14 cellular contexts compared by ENCODE assay signal in the genomic region with DNA sequence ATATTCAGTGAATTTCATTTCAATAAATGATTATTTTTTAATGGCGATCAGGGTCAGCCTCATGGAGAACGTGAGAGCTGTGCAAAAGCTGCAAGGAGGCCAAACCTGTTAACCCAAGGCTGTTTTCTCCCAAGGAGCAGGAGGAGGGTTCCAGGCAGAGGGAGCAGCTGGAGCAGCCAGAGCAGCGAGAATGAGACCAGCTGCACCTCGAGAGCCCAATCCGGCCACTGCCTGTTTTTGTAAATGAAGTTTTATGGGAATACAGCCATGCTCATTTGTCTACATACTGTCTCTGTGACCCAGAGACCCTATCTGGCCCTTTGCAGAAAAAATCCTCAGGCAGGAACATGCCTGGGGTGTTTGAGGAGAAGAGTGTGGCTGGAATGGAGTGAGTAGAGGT.
DNase-seq lines count a peak whose midpoint lies in the region; ATAC-seq and TF ChIP-seq lines count a peak whose summit lies in the region.
"Had no signal": no experiment of that assay in that cellular context is flagged by ENCODE, and none has a peak within 500 bp of the region (broad histone marks: within the 10 kb centered on the region; RNA-seq: fewer than 3 reads in every experiment).

No MANE protein-coding gene starts in this region.

- TF ChIP-seq CTCF in left ventricle myocardium inferior (IDR thresholded peaks at IDR 0.05; ENCODE audit: borderline replicate concordance), result no peak
- no peak for TF ChIP-seq CTCF in right atrium auricular region (IDR thresholded peaks at IDR 0.05)
- TF ChIP-seq CTCF in glutamatergic neuron (IDR thresholded peaks at IDR 0.05; ENCODE audit: partially characterized antibody, unreplicated experiment), result no peak
- no peak for TF ChIP-seq CTCF in thoracic aorta (IDR thresholded peaks at IDR 0.05)

- DNase-seq in left ventricle myocardium inferior (no peak), right atrium auricular region (ENCODE audit: low spot score) (no peak), glutamatergic neuron (no peak), thoracic aorta (ENCODE audit: low spot score) (no peak), NCI-H748 (lab: John Stamatoyannopoulos, UW; ENCODE audit: unreplicated experiment) (no peak)
- no peak for DNase-seq in activated CD4-positive, alpha-beta memory T cell treated with anti-CD3 and anti-CD28 coated beads for 36 hours
- DNase-seq: DMS 273 treated with DMSO at 0.1 percent for 48 hours, NCI-H1436, NCI-H2081 treated with DMSO at 0.1 percent for 48 hours, NCI-H226, NCI-H69 had no signal

- H3K4me1 Mint-ChIP-seq in activated CD4-positive, alpha-beta memory T cell treated with anti-CD3 and anti-CD28 coated beads for 36 hours (ENCODE audit: low read depth), result peaks cover 59% of the 10 kb centered on the region
- peaks cover 50% of the 10 kb centered on the region for H3K4me1 Mint-ChIP-seq in glutamatergic neuron (ENCODE audit: low read depth, unreplicated experiment)

- ATAC-seq in thoracic aorta (ENCODE audit: insufficient number of reproducible peaks, low FRiP score, low read depth) (no peak), HG03565 (IDR thresholded peaks at IDR 0.05; ENCODE audit: unreplicated experiment) (no peak)

- intact Hi-C loops in left ventricle myocardium inferior (cut with micrococcal nuclease), result no loop called here
- intact Hi-C loops in activated CD4-positive, alpha-beta memory T cell treated with anti-CD3 and anti-CD28 coated beads for 36 hours (cut with micrococcal nuclease), result no loop called here

- POLR2A ChIA-PET in activated CD4-positive, alpha-beta memory T cell treated with anti-CD3 and anti-CD28 coated beads for 36 hours (lab: Charles Lee), result no interaction called here

- H3K27me3 Mint-ChIP-seq in activated CD4-positive, alpha-beta memory T cell treated with anti-CD3 and anti-CD28 coated beads for 36 hours, result peaks cover 5% of the 10 kb centered on the region
- peaks cover 20% of the 10 kb centered on the region for H3K27me3 Mint-ChIP-seq in glutamatergic neuron (ENCODE audit: unreplicated experiment)

- H3K27ac ChIP-seq in left ventricle myocardium inferior (replicated peaks) (peak overlapping the region; percentile 31), right atrium auricular region (no peak overlapping the region), thoracic aorta (peak overlapping the region; percentile 89 to 92)
- H3K27ac ChIP-seq: BLaER1 treated with 17β-estradiol and CSF1 and Interleukin-3, amounts not matched to agents 10 nM and 100 nM had no signal

- H3K9me3 Mint-ChIP-seq in activated CD4-positive, alpha-beta memory T cell treated with anti-CD3 and anti-CD28 coated beads for 36 hours, result peaks cover 3% of the 10 kb centered on the region
- peaks cover 11% of the 10 kb centered on the region for H3K9me3 Mint-ChIP-seq in glutamatergic neuron (ENCODE audit: unreplicated experiment)

- H3K36me3 Mint-ChIP-seq in activated CD4-positive, alpha-beta memory T cell treated with anti-CD3 and anti-CD28 coated beads for 36 hours, result no peaks in the 10 kb centered on the region
- H3K36me3 Mint-ChIP-seq in glutamatergic neuron (ENCODE audit: unreplicated experiment), result no peaks in the 10 kb centered on the region

- peak overlapping the region; percentile 28 for H3K27ac Mint-ChIP-seq in activated CD4-positive, alpha-beta memory T cell treated with anti-CD3 and anti-CD28 coated beads for 36 hours
- H3K27ac Mint-ChIP-seq in glutamatergic neuron (ENCODE audit: unreplicated experiment), result peak overlapping the region; percentile 79

- H3K4me3 Mint-ChIP-seq in activated CD4-positive, alpha-beta memory T cell treated with anti-CD3 and anti-CD28 coated beads for 36 hours, result no peak overlapping the region
- H3K4me3 Mint-ChIP-seq in glutamatergic neuron (ENCODE audit: unreplicated experiment), result peak overlapping the region; percentile 50

- H3K27me3 ChIP-seq in left ventricle myocardium inferior (ENCODE audit: low read depth) (no peaks in the 10 kb centered on the region), right atrium auricular region (no peaks in the 10 kb centered on the region), thoracic aorta (replicated peaks; ENCODE audit: insufficient read depth) (no peaks in the 10 kb centered on the region)

- H3K36me3 ChIP-seq in left ventricle myocardium inferior, result no peaks in the 10 kb centered on the region
- no peaks in the 10 kb centered on the region for H3K36me3 ChIP-seq in right atrium auricular region
- H3K36me3 ChIP-seq in thoracic aorta, result no peaks in the 10 kb centered on the region
- H3K36me3 ChIP-seq: BLaER1 treated with 17β-estradiol and CSF1 and Interleukin-3, amounts not matched to agents 10 nM and 100 nM; HAP-1 had no signal

- H3K4me3 ChIP-seq in left ventricle myocardium inferior (no peak overlapping the region), right atrium auricular region (no peak overlapping the region), thoracic aorta (no peak overlapping the region)
- H3K4me3 ChIP-seq: BLaER1 treated with 17β-estradiol and CSF1 and Interleukin-3, amounts not matched to agents 10 nM and 100 nM; HAP-1 had no signal

- CTCF ChIA-PET in activated CD4-positive, alpha-beta memory T cell treated with anti-CD3 and anti-CD28 coated beads for 36 hours (lab: Charles Lee), result interaction anchor here (1.1 kb wide), 1 partner anchor 102 kb away, joined by 3 read pairs; no protein-coding TSS in a partner anchor

- H3K4me1 ChIP-seq in left ventricle myocardium inferior, result peaks cover 94% of the 10 kb centered on the region
- H3K4me1 ChIP-seq in right atrium auricular region, result peaks cover 0 to 59% of the 10 kb centered on the region in 2 donors
- H3K4me1 ChIP-seq in thoracic aorta (ENCODE audit: control insufficient read depth in 1 of 2, low read depth in 2 of 2), result peaks cover 56 to 100% of the 10 kb centered on the region in 2 donors

- H3K9me3 ChIP-seq in left ventricle myocardium inferior (replicated peaks) (no peaks in the 10 kb centered on the region), right atrium auricular region (no peaks in the 10 kb centered on the region), thoracic aorta (no peaks in the 10 kb centered on the region)
- H3K9me3 ChIP-seq: BLaER1 treated with 17β-estradiol and CSF1 and Interleukin-3, amounts not matched to agents 10 nM and 100 nM; HAP-1 had no signal

Comparison
In these comparisons a context has a peak if more than half of its experiments do, and no peak if none do; other contexts are left out.
1. H3K27ac ChIP-seq: peak in left ventricle myocardium inferior (single experiment) and thoracic aorta (2 of 2); none in right atrium auricular region (0 of 2).